ENCODE assay signal across 8 cellular contexts in genomic region chr14:76352639-76353281, GRCh38. TPM values are rescaled to one million over a fixed set of nuclear protein-coding genes. Genes with fewer than 3 reads are reported as not detected.
A peak's percentile ranks its signal among the peaks of the same experiment; 100 is the strongest.
DNase-seq lines count a peak whose midpoint lies in the region; ATAC-seq and TF ChIP-seq lines count a peak whose summit lies in the region.

No MANE protein-coding gene starts in this region.

- POLR2A ChIA-PET in CD4-positive, alpha-beta T cell (lab: Charles Lee), result no interaction called here
- POLR2A ChIA-PET in HEK293T (lab: Yijun Ruan, JAX), result interaction anchor here (0.9 kb wide), 1 partner anchor 18 kb away, joined by 3 read pairs; no protein-coding TSS in a partner anchor

- H3K4me3 Mint-ChIP-seq in CD4-positive, alpha-beta T cell, result no peak overlapping the region
- H3K4me3 Mint-ChIP-seq in osteocyte (ENCODE audit: unreplicated experiment), result peak overlapping the region; percentile 67

- TF ChIP-seq CTCF in CD4-positive, alpha-beta T cell (IDR thresholded peaks at IDR 0.05), result peak; percentile 74
- peak; percentile 76 for TF ChIP-seq CTCF in fibroblast of villous mesenchyme (IDR thresholded peaks at IDR 0.05; ENCODE audit: insufficient read depth, low read depth, low read length)
- TF ChIP-seq CTCF in osteocyte (IDR thresholded peaks at IDR 0.05), result peak; percentile 95
- TF ChIP-seq CTCF in upper lobe of right lung (IDR thresholded peaks at IDR 0.05), result peak; percentile 84

- peak; percentile 16 to 57 (median 34) for DNase-seq in CD4-positive, alpha-beta T cell
- DNase-seq in HEK293T (ENCODE audit: extremely low spot score) (peak; percentile 80), NOMO-1 treated with dmso at 0.1 percent for 144 hours (lab: John Stamatoyannopoulos, UW; ENCODE audit: unreplicated experiment) (peak; percentile 45), fibroblast of villous mesenchyme (ENCODE audit: low read depth) (peak; percentile 40), osteocyte (ENCODE audit: extremely low spot score, unreplicated experiment) (no peak), upper lobe of right lung (peak; percentile 81)
- DNase-seq in activated T-cell treated with anti-CD3 and anti-CD28 coated beads, Interleukin-2, amount 50 U/mL, for 48 hours, result peak; percentile 76 to 78

- H3K27ac ChIP-seq in CD4-positive, alpha-beta T cell (ENCODE audit: low read depth, low read length), result no peak overlapping the region
- no peak overlapping the region for H3K27ac ChIP-seq in upper lobe of right lung

- H3K36me3 ChIP-seq in upper lobe of right lung, result no peaks in the 10 kb centered on the region

- H3K27ac Mint-ChIP-seq in CD4-positive, alpha-beta T cell, result no peak overlapping the region
- H3K27ac Mint-ChIP-seq in osteocyte (ENCODE audit: unreplicated experiment), result no peak overlapping the region

- CTCF ChIA-PET in CD4-positive, alpha-beta T cell (lab: Charles Lee), result interaction anchor here (1.2 to 2.3 kb wide), 2 partner anchors 302 to 644 kb away, joined by 3 to 16 read pairs; no protein-coding TSS in a partner anchor
- CTCF ChIA-PET in HEK293T (lab: Yijun Ruan, JAX), result interaction anchor here (0.6 to 2.6 kb wide), 15 partner anchors 9 to 797 kb away, joined by 3 to 12 read pairs (median 4); no protein-coding TSS in a partner anchor

- intact Hi-C loops in CD4-positive, alpha-beta T cell (cut with DNase I, micrococcal nuclease), result loop anchor here (1.0 to 5.0 kb wide), 4 partner anchors 301 to 645 kb away; no protein-coding TSS in a partner anchor
- intact Hi-C loops in upper lobe of right lung (cut with DNase I), result loop anchor here (10.0 kb wide), 2 partner anchors 298 to 648 kb away; no protein-coding TSS in a partner anchor

- H3K4me3 ChIP-seq in fibroblast of villous mesenchyme (ENCODE audit: low read depth, low read length) (peak overlapping the region; percentile 29), upper lobe of right lung (peak overlapping the region; percentile 32)

- ATAC-seq in CD4-positive, alpha-beta T cell (ENCODE audit: poor library complexity), result no peak
- peak; percentile 79 for ATAC-seq in upper lobe of right lung
- ATAC-seq in HG02973 (IDR thresholded peaks at IDR 0.05; ENCODE audit: unreplicated experiment), result no peak

- H3K4me1 ChIP-seq in upper lobe of right lung, result peaks cover 6% of the 10 kb centered on the region

- H3K4me1 Mint-ChIP-seq in CD4-positive, alpha-beta T cell (ENCODE audit: low read depth), result peaks cover 4% of the 10 kb centered on the region
- peaks cover 13% of the 10 kb centered on the region for H3K4me1 Mint-ChIP-seq in osteocyte (ENCODE audit: unreplicated experiment)

- H3K27me3 Mint-ChIP-seq in CD4-positive, alpha-beta T cell, result peaks cover 76% of the 10 kb centered on the region
- peaks cover 13% of the 10 kb centered on the region for H3K27me3 Mint-ChIP-seq in osteocyte (ENCODE audit: unreplicated experiment)

- H3K9me3 Mint-ChIP-seq in CD4-positive, alpha-beta T cell, result no peaks in the 10 kb centered on the region
- no peaks in the 10 kb centered on the region for H3K9me3 Mint-ChIP-seq in osteocyte (ENCODE audit: unreplicated experiment)

- H3K9me3 ChIP-seq in CD4-positive, alpha-beta T cell (ENCODE audit: control insufficient read depth, low read length), result no peaks in the 10 kb centered on the region
- H3K9me3 ChIP-seq in upper lobe of right lung, result no peaks in the 10 kb centered on the region

- H3K27me3 ChIP-seq in CD4-positive, alpha-beta T cell (ENCODE audit: control insufficient read depth, insufficient read depth, low read length), result peaks cover 11% of the 10 kb centered on the region
- no peaks in the 10 kb centered on the region for H3K27me3 ChIP-seq in upper lobe of right lung

- H3K36me3 Mint-ChIP-seq in CD4-positive, alpha-beta T cell (ENCODE audit: low read depth), result no peaks in the 10 kb centered on the region
- no peaks in the 10 kb centered on the region for H3K36me3 Mint-ChIP-seq in osteocyte (ENCODE audit: unreplicated experiment)

TF ChIP-seq in HEK293T, 16 proteins besides CTCF, POLR2A, EP300 and RAD21:
- TF ChIP-seq L3MBTL2 (conservative IDR thresholded peaks at IDR 0.05) (peak; percentile 46; the same call in 1 of the 2 replicates), CTBP1 (IDR thresholded peaks at IDR 0.05; ENCODE audit: borderline replicate concordance) (no peak), NFRKB (IDR thresholded peaks at IDR 0.05) (no peak)

RNA-seq across cellular contexts. Expression of gene ESRRB, which starts 23.2 kb away (rescaled TPM):
- under 1 TPM; 0.17 to 0.27 TPM for total RNA-seq in CD4-positive, alpha-beta T cell
- total RNA-seq in fibroblast of villous mesenchyme, result not detected in 2 replicates
- total RNA-seq in osteocyte, result not detected in 2 replicates
- total RNA-seq in upper lobe of right lung, result not detected
